8 cellular contexts compared by ENCODE assay signal in the genomic region with DNA sequence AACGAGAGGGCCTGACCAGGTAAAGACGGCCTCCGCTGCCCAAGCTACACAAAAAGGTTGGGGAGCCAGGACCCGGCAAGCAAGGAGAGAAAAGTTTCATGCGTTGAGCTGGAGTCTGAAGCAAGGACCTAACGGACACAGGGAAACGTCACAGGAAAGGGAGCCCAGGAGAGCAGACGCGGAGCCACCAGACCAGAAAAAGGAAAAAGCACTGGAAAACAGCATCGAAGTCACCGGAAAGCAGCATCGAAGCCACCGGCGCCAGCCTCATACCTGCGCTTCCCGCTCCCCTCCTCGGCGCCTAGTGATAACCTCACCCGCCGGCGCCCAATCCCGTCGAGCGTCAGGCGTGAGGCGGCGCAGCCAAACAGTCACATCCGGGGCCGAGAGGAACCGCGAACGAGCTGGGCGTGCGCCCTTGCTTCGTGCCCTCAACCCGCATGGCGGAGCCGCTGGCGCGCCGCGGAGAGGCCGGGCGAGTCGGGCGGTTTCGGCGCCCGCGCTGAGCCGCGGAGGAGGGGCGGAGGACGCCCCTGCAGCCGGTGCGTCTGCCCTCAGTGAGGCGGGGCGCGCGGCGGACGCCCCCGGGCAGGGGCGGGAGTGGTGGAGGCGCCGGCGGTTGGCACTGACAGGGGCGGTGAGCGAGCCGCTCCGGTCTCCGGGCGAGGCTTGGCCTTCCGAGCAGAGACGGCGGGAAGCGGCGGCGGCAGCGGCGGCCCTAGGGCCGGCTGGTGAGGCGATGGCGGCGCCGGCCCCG. TPM values are rescaled to one million over a fixed set of nuclear protein-coding genes. Genes with fewer than 3 reads are reported as not detected.
A peak's percentile ranks its signal among the peaks of the same experiment; 100 is the strongest.
DNase-seq lines count a peak whose midpoint lies in the region; ATAC-seq lines count a peak whose summit lies in the region.

A gene with protein sequence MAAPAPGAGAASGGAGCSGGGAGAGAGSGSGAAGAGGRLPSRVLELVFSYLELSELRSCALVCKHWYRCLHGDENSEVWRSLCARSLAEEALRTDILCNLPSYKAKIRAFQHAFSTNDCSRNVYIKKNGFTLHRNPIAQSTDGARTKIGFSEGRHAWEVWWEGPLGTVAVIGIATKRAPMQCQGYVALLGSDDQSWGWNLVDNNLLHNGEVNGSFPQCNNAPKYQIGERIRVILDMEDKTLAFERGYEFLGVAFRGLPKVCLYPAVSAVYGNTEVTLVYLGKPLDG (plus strand): TSS at position 415 of the 757 bp plus-strand sequence. CDS start 325 bp downstream, at position 740.
A gene (minus strand): TSS at position 309 of the 757 bp plus-strand sequence. CDS start 7,079 bp downstream, outside the sequence.

- H3K9me3 Mint-ChIP-seq in effector memory CD8-positive, alpha-beta T cell, result no peaks in the 10 kb centered on the region
- no peaks in the 10 kb centered on the region for H3K9me3 Mint-ChIP-seq in memory B cell

- H3K36me3 Mint-ChIP-seq in effector memory CD8-positive, alpha-beta T cell (ENCODE audit: insufficient read depth), result peaks cover 13% of the 10 kb centered on the region
- peaks cover 4% of the 10 kb centered on the region for H3K36me3 Mint-ChIP-seq in memory B cell

- H3K4me1 Mint-ChIP-seq in effector memory CD8-positive, alpha-beta T cell (ENCODE audit: low read depth in 2 of 2), result peaks cover 20 to 28% of the 10 kb centered on the region in 2 donors
- peaks cover 15% of the 10 kb centered on the region for H3K4me1 Mint-ChIP-seq in memory B cell

- H3K27me3 Mint-ChIP-seq in effector memory CD8-positive, alpha-beta T cell, result no peaks in the 10 kb centered on the region
- no peaks in the 10 kb centered on the region for H3K27me3 Mint-ChIP-seq in memory B cell

- peak within 1 kb of the TSS; percentile 95 to 99 for H3K27ac Mint-ChIP-seq in effector memory CD8-positive, alpha-beta T cell
- peak within 1 kb of the TSS; percentile 94 for H3K27ac Mint-ChIP-seq in memory B cell

- H3K4me3 Mint-ChIP-seq in effector memory CD8-positive, alpha-beta T cell, result peak within 1 kb of the TSS; percentile 86 to 94
- peak within 1 kb of the TSS; percentile 99 for H3K4me3 Mint-ChIP-seq in memory B cell

- peak; percentile 97 for DNase-seq in Caki2 (ENCODE audit: low read depth)
- peak in 75 of 76 experiments; percentile 11 to 95 (median 87) for DNase-seq in HUDEP-2 (lab: John Stamatoyannopoulos, UW; ENCODE audit: unreplicated experiment in 76 of 76)
- peak; percentile 99 for DNase-seq in NOMO-1 treated with dmso at 0.1 percent for 144 hours (lab: John Stamatoyannopoulos, UW; ENCODE audit: unreplicated experiment)
- DNase-seq in activated CD8-positive, alpha-beta memory T cell treated with anti-CD3 and anti-CD28 coated beads for 48 hours (ENCODE audit: low read depth in 2 of 3, low spot score in 2 of 3), result peak; percentile 85 to 91 (median 89)
- DNase-seq in effector memory CD8-positive, alpha-beta T cell, result peak; percentile 93 to 96 (median 94)
- DNase-seq in memory B cell (ENCODE audit: low spot score in 2 of 2), result peak; percentile 91 to 92
- DNase-seq in stimulated activated CD8-positive, alpha-beta memory T cell treated with anti-CD3 and anti-CD28 coated beads, Interleukin-12 subunit alpha, Interleukin-12 subunit beta, amount 100 ng/mL, for 1 hour (ENCODE audit: low read depth), result peak; percentile 91

- peak; percentile 94 for ATAC-seq in GM21390 (IDR thresholded peaks at IDR 0.05; ENCODE audit: unreplicated experiment)
- peak; percentile 89 for ATAC-seq in effector memory CD8-positive, alpha-beta T cell (replicated peaks)
- ATAC-seq in memory B cell (ENCODE audit: low read depth), result peak; percentile 92

- in situ Hi-C loops in Caki2 (cut with HindIII; ENCODE audit: low pct_unique_long_range_greater_than_20kb, low sequenced_read_pairs), result no loop called here

RNA-seq across cellular contexts. Expression of the first gene that starts in this region (rescaled TPM):
- 9.9 and 15.4 TPM in 2 replicates for total RNA-seq in Caki2 (2014; rRNA removed; shearing (Covaris generic); ENCODE audit: low replicate concordance)

RNA-seq across cellular contexts. Expression of the second gene that starts in this region (rescaled TPM):
- 1.3 and 5.8 TPM in 2 replicates for total RNA-seq in Caki2 (2014; rRNA removed; shearing (Covaris generic); ENCODE audit: low replicate concordance)

Comparison
In these comparisons a context has a peak if more than half of its experiments do, and no peak if none do; other contexts are left out.
1. Peak in every context shown above with its lines: DNase-seq and ATAC-seq.